In genomic region chr2:232522014-232522854, GRCh38 we compare ENCODE assay signal across 8 cellular contexts. TPM values are rescaled to one million over a fixed set of nuclear protein-coding genes. Genes with fewer than 3 reads are reported as not detected.
DNase-seq lines count a peak whose midpoint lies in the region; ATAC-seq and TF ChIP-seq lines count a peak whose summit lies in the region.

No MANE protein-coding gene starts in this region.

- H3K4me1 Mint-ChIP-seq in T-cell = peaks cover 0 to 10% (median 8%) of the 10 kb centered on the region in 3 donors

- H3K27ac ChIP-seq in 22Rv1 (no peak overlapping the region), ascending aorta (no peak overlapping the region)

- H3K4me1 ChIP-seq in ascending aorta = peaks cover 15 to 20% of the 10 kb centered on the region in 2 donors

- in situ Hi-C loops in GM13976 (cut with MboI; ENCODE audit: low sequenced_read_pairs, unreplicated experiment) = no loop called here

- peak; percentile 91 for DNase-seq in GM13976 (ENCODE audit: low spot score)
- DNase-seq in T-cell = peak in 33 of 34 experiments; percentile 25 to 71 (median 55)
- no peak for DNase-seq in ascending aorta (ENCODE audit: low spot score in 2 of 2)
- peak; percentile 82 for DNase-seq in iPS-NIHi7 (ENCODE audit: extremely low spot score)
- peak; percentile 81 to 82 for DNase-seq in stimulated activated CD4-positive, alpha-beta T cell treated with anti-CD3 and anti-CD28 coated beads, Interleukin-2, amount 100 ng/mL, for 24 hours
- no peak for DNase-seq in dedifferentiated amniotic fluid mesenchymal stem cell (ENCODE audit: extremely low spot score)

- H3K27ac Mint-ChIP-seq in T-cell = no peak overlapping the region

- POLR2A ChIA-PET in T-cell (lab: Charles Lee) = interaction anchor here in 1 of 2 donors (0.5 kb wide), 1 partner anchor 1851 kb away, joined by 3 read pairs; no protein-coding TSS in a partner anchor

- H3K9me3 ChIP-seq in ascending aorta = no peaks in the 10 kb centered on the region

- peaks cover 22 to 52% of the 10 kb centered on the region in 2 donors for H3K27me3 Mint-ChIP-seq in T-cell

- CTCF ChIA-PET in T-cell (lab: Charles Lee) = no interaction called here

- peaks cover 29% of the 10 kb centered on the region for H3K27me3 ChIP-seq in ascending aorta

- intact Hi-C loops in ascending aorta (cut with DNase I) = loop anchor here (10.0 kb wide), 1 partner anchor 597 kb away; the partner anchor contains the start of gene NPPC

- no peaks in the 10 kb centered on the region for H3K36me3 ChIP-seq in ascending aorta

- peak overlapping the region; percentile 47 to 56 for H3K4me3 ChIP-seq in ascending aorta

- TF ChIP-seq CTCF in 22Rv1 (IDR thresholded peaks at IDR 0.05) (peak; percentile 92), GM13976 (IDR thresholded peaks at IDR 0.05; ENCODE audit: borderline replicate concordance, control extremely low read depth, extremely low read depth, insufficient read depth, missing control alignments) (peak; percentile 72), ascending aorta (IDR thresholded peaks at IDR 0.05) (peak; percentile 57 to 76 (median 75))

- ATAC-seq in T-cell (replicated peaks in 1 of 4) (peak; percentile 68 to 85 (median 76)), HG03439 (IDR thresholded peaks at IDR 0.05; ENCODE audit: unreplicated experiment) (no peak)

- H3K36me3 Mint-ChIP-seq in T-cell = no peaks in the 10 kb centered on the region

- H3K9me3 Mint-ChIP-seq in T-cell = no peaks in the 10 kb centered on the region

- H3K4me3 Mint-ChIP-seq in T-cell = peak overlapping the region in 2 of 3 donors; percentile 17 to 71

RNA-seq across cellular contexts. Expression of gene PRSS56, which starts 2.0 kb away (rescaled TPM):
- not detected for total RNA-seq in T-cell
- not detected for total RNA-seq in ascending aorta

RNA-seq across cellular contexts. Expression of gene CHRND, which starts 3.7 kb away (rescaled TPM):
- not detected for total RNA-seq in T-cell
- total RNA-seq in ascending aorta = not detected

RNA-seq across cellular contexts. Expression of gene CHRNG, which starts 17.3 kb away (rescaled TPM):
- total RNA-seq in T-cell (not detected), ascending aorta (not detected)

RNA-seq across cellular contexts. Expression of gene TIGD1, which starts 28.1 kb away (rescaled TPM):
- total RNA-seq in T-cell (10 to 100 TPM; 15.6 to 20.4 (median 16.9) TPM), ascending aorta (0.53 TPM)

RNA-seq across cellular contexts. Expression of gene EIF4E2, which starts 28.3 kb away (rescaled TPM):
- total RNA-seq in T-cell = 10 to 100 TPM; 49.5 to 60.9 (median 55.3) TPM
- total RNA-seq in ascending aorta = 16.7 TPM

Comparison
In these comparisons a context has a peak if more than half of its experiments do, and no peak if none do; other contexts are left out.
1. DNase-seq: peak in GM13976 (single experiment), T-cell (33 of 34), iPS-NIHi7 (single experiment) and stimulated activated CD4-positive, alpha-beta T cell treated with anti-CD3 and anti-CD28 coated beads, Interleukin-2, amount 100 ng/mL, for 24 hours (2 of 2); none in ascending aorta (0 of 2) and dedifferentiated amniotic fluid mesenchymal stem cell (single experiment).
2. Peak in every context shown above with its lines, with median percentiles within 50 percentile points of each other: CTCF ChIP-seq.